Comparison of ENCODE assay signal across 8 cellular contexts in genomic region chr11:35274909-35275807, GRCh38.
DNase-seq lines count a peak whose midpoint lies in the region; ATAC-seq and TF ChIP-seq lines count a peak whose summit lies in the region.

No MANE protein-coding gene starts in this region.

- H3K9me3 Mint-ChIP-seq in activated naive CD4-positive, alpha-beta T cell treated with anti-CD3 and anti-CD28 coated beads, Interleukin-2, amount 50 U/mL, for 72 hours, result peaks cover 10 to 15% of the 10 kb centered on the region in 2 donors

- H3K9me3 ChIP-seq in heart left ventricle, result no peaks in the 10 kb centered on the region
- no peaks in the 10 kb centered on the region for H3K9me3 ChIP-seq in stomach

- TF ChIP-seq CTCF in heart left ventricle (IDR thresholded peaks at IDR 0.05), result peak in 1 of 12 donors; percentile 20
- TF ChIP-seq CTCF in stomach (IDR thresholded peaks at IDR 0.05), result no peak

- no peak overlapping the region for H3K4me3 ChIP-seq in heart left ventricle
- no peak overlapping the region for H3K4me3 ChIP-seq in stomach

- ATAC-seq in heart left ventricle (peak in 3 of 4 donors; percentile 50 to 73 (median 64)), GM18861 (IDR thresholded peaks at IDR 0.05; ENCODE audit: unreplicated experiment) (no peak)
- no peak for ATAC-seq in activated naive CD4-positive, alpha-beta T cell treated with anti-CD3 and anti-CD28 coated beads, Interleukin-2, amount 50 U/mL, for 72 hours

- H3K36me3 Mint-ChIP-seq in activated naive CD4-positive, alpha-beta T cell treated with anti-CD3 and anti-CD28 coated beads, Interleukin-2, amount 50 U/mL, for 72 hours, result peaks cover 15% of the 10 kb centered on the region in 2 donors

- no peak overlapping the region for H3K27ac Mint-ChIP-seq in activated naive CD4-positive, alpha-beta T cell treated with anti-CD3 and anti-CD28 coated beads, Interleukin-2, amount 50 U/mL, for 72 hours

- peak; percentile 18 for DNase-seq in HT1080 (ENCODE audit: low read depth)
- DNase-seq in T1000 (lab: John Stamatoyannopoulos, UW), result peak; percentile 23
- DNase-seq in heart left ventricle, result peak in 4 of 5 donors; percentile 22 to 51 (median 34)
- peak; percentile 89 for DNase-seq in stomach
- no peak for DNase-seq in activated naive CD4-positive, alpha-beta T cell treated with anti-CD3 and anti-CD28 coated beads, Interleukin-2, amount 50 U/mL, for 72 hours (ENCODE audit: low spot score in 2 of 2)
- DNase-seq in mesenteric fat pad (ENCODE audit: low spot score), result no peak
- DNase-seq in NCI-H526 treated with DMSO at 0.1 percent for 48 hours (lab: John Stamatoyannopoulos, UW), result no peak

- H3K4me1 ChIP-seq in heart left ventricle, result peaks cover 0 to 28% (median 7%) of the 10 kb centered on the region in 12 donors
- H3K4me1 ChIP-seq in stomach, result peaks cover 16 to 29% (median 20%) of the 10 kb centered on the region in 4 donors

- H3K27me3 ChIP-seq in heart left ventricle (no peaks in the 10 kb centered on the region), stomach (no peaks in the 10 kb centered on the region)

- no peak for TF ChIP-seq EP300 in stomach (IDR thresholded peaks at IDR 0.05)

- no peak for TF ChIP-seq POLR2A in heart left ventricle (IDR thresholded peaks at IDR 0.05)
- no peak for TF ChIP-seq POLR2A in stomach (IDR thresholded peaks at IDR 0.05)

- WGBS in heart left ventricle, 4 donors, result 62 to 69% (median 67%) methylated on average over 6 of the region's 6 CpGs
- WGBS in stomach, 5 donors, result 24 to 44% (median 32%) methylated on average over 6 of the region's 6 CpGs

- intact Hi-C loops in heart left ventricle (cut with DNase I), result loop anchor here in 1 of 10 donors (10.0 kb wide), 1 partner anchor 110 kb away; no protein-coding TSS in a partner anchor
- intact Hi-C loops in stomach (cut with DNase I; ENCODE audit: low total_unique reads), result no loop called here

- peak overlapping the region in 1 of 12 donors; percentile 44 for H3K27ac ChIP-seq in heart left ventricle
- peak overlapping the region; percentile 73 to 83 (median 82) for H3K27ac ChIP-seq in stomach

- no peaks in the 10 kb centered on the region for H3K36me3 ChIP-seq in heart left ventricle
- no peaks in the 10 kb centered on the region for H3K36me3 ChIP-seq in stomach

Comparison
In these comparisons a context has a peak if more than half of its experiments do, and no peak if none do; other contexts are left out.
1. DNase-seq: peak in HT1080 (single experiment), T1000 (single experiment), heart left ventricle (4 of 5) and stomach (single experiment); none in activated naive CD4-positive, alpha-beta T cell treated with anti-CD3 and anti-CD28 coated beads, Interleukin-2, amount 50 U/mL, for 72 hours (0 of 2), mesenteric fat pad (single experiment) and NCI-H526 treated with DMSO at 0.1 percent for 48 hours (single experiment).
2. ATAC-seq: peak in heart left ventricle (3 of 4); none in activated naive CD4-positive, alpha-beta T cell treated with anti-CD3 and anti-CD28 coated beads, Interleukin-2, amount 50 U/mL, for 72 hours (0 of 2) and GM18861 (single experiment).